4 cellular contexts compared by ENCODE assay signal in the genomic region with DNA sequence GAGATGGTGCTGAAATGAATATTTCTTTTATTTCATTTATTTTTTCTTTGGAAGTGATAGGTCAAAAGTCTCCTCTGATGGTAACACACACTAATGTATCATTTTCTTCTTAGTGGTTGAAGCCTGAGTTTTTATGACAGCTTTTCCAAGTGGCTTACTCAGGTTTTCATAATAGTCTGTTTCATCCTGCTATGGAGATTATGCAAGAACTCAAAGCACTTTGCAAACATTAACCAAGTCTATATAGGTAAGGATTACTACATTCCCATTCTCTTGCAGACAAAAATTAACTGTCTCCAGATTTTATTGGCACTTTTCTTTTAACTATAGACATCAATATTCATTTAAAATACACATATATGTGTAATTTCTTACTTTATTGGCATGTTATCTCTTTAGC.
"Had no signal": no experiment of that assay in that cellular context is flagged by ENCODE, and none has a peak within 500 bp of the region (broad histone marks: within the 10 kb centered on the region; RNA-seq: fewer than 3 reads in every experiment).

No MANE protein-coding gene starts in this region.

- H3K27me3 Mint-ChIP-seq: IgD-negative memory B cell had no signal

- H3K9me3 Mint-ChIP-seq: GM23338, H9 had no signal

- H3K27ac Mint-ChIP-seq: GM23338, H9, IgD-negative memory B cell had no signal

- H3K4me3 ChIP-seq: GM23338 had no signal

- H3K36me3 Mint-ChIP-seq: IgD-negative memory B cell had no signal

- H3K4me3 Mint-ChIP-seq: GM23338, H9, IgD-negative memory B cell had no signal

- DNase-seq: H9, HCEC 1CT had no signal

- H3K4me1 Mint-ChIP-seq: IgD-negative memory B cell had no signal

- H3K4me2 ChIP-seq: GM23338 had no signal
